13 cellular contexts compared by ENCODE assay signal in the genomic region with DNA sequence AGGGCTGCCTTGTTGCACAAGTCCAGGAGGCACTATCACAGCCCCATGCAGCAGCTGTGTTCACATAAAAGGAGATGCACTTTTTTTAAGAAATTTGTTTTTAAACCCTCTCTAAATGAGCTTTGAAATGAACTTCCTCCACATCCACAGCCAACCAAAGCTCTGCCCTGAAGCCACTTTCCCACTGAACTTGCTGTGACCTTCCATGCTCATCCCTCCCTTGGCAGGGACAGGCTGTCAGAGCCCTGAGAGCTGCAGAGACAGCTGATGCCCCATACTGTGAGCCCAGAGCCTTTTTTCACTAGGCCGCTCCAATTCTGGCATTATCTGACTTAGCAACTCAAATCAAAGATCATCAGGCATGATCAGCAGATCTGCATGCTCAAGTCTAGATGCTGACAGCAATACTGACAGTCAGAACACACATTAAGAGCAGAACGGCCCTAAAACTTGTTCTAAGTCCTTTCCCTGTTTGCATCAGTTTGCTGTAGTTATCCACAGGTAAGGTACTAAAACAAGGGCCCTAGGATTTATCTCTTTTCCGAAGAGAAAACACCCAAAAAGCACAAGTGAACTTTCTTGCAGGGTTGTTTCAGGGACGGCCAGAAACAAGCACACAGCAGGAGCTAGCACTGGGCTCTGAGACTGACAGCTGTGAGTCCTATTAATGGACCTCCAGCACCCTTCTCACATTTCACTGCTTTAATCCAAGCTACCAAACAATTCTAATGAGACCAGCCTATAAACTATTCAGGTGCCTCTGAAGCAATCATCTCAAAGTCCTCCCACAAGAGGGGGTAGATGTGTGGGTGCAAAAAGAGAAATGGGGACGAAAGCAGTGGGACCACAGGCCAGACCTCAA. TPM values are rescaled to one million over a fixed set of nuclear protein-coding genes. Genes with fewer than 3 reads are reported as not detected.
DNase-seq lines count a peak whose midpoint lies in the region; ATAC-seq and TF ChIP-seq lines count a peak whose summit lies in the region.
"Had no signal": no experiment of that assay in that cellular context is flagged by ENCODE, and none has a peak within 500 bp of the region (broad histone marks: within the 10 kb centered on the region; RNA-seq: fewer than 3 reads in every experiment).

No MANE protein-coding gene starts in this region.

- no peaks in the 10 kb centered on the region for H3K27me3 Mint-ChIP-seq in CD8-positive, alpha-beta memory T cell
- H3K27me3 Mint-ChIP-seq: activated CD4-positive, alpha-beta T cell treated with anti-CD3 and anti-CD28 coated beads, Interleukin-2, amount 10 ng/mL, durations not matched to agents 24 days and 14 days; naive thymus-derived CD4-positive, alpha-beta T cell had no signal

- no peak overlapping the region for H3K4me3 Mint-ChIP-seq in CD8-positive, alpha-beta memory T cell
- H3K4me3 Mint-ChIP-seq: activated CD4-positive, alpha-beta T cell treated with anti-CD3 and anti-CD28 coated beads, Interleukin-2, amount 10 ng/mL, durations not matched to agents 24 days and 14 days had no signal

- H3K36me3 Mint-ChIP-seq in CD8-positive, alpha-beta memory T cell = peaks cover 4 to 21% (median 5%) of the 10 kb centered on the region in 3 donors

- no peaks in the 10 kb centered on the region for H3K9me3 Mint-ChIP-seq in CD8-positive, alpha-beta memory T cell
- H3K9me3 Mint-ChIP-seq: activated CD4-positive, alpha-beta T cell treated with anti-CD3 and anti-CD28 coated beads, Interleukin-2, amount 10 ng/mL, durations not matched to agents 24 days and 14 days had no signal

- ATAC-seq in HG03039 (IDR thresholded peaks at IDR 0.05; ENCODE audit: unreplicated experiment) (no peak), HG02884 (IDR thresholded peaks at IDR 0.05; ENCODE audit: unreplicated experiment) (no peak)
- ATAC-seq: naive thymus-derived CD4-positive, alpha-beta T cell had no signal

- H3K9me3 ChIP-seq in CD8-positive, alpha-beta memory T cell (ENCODE audit: low read length) = no peaks in the 10 kb centered on the region
- no peaks in the 10 kb centered on the region for H3K9me3 ChIP-seq in suprapubic skin

- no peak for TF ChIP-seq EP300 in suprapubic skin (IDR thresholded peaks at IDR 0.05)

- no peaks in the 10 kb centered on the region for H3K4me1 ChIP-seq in CD8-positive, alpha-beta memory T cell (ENCODE audit: insufficient read depth, low read length)
- peaks cover 26% of the 10 kb centered on the region for H3K4me1 ChIP-seq in suprapubic skin

- DNase-seq in CD8-positive, alpha-beta memory T cell = no peak
- DNase-seq in NCI-H146 (lab: John Stamatoyannopoulos, UW) = peak; percentile 65
- DNase-seq in brain pericyte (ENCODE audit: low read depth, low spot score) = peak; percentile 31
- peak; percentile 94 for DNase-seq in myocyte (ENCODE audit: low read depth)
- no peak for DNase-seq in suprapubic skin (ENCODE audit: low spot score in 2 of 2)
- no peak for DNase-seq in posterior cingulate gyrus
- DNase-seq: activated CD4-positive, alpha-beta T cell treated with anti-CD3 and anti-CD28 coated beads, Interleukin-2, amount 10 ng/mL, durations not matched to agents 24 days and 14 days; cerebellar nuclear complex; naive thymus-derived CD4-positive, alpha-beta T cell had no signal

- H3K36me3 ChIP-seq in CD8-positive, alpha-beta memory T cell (ENCODE audit: insufficient read depth, low read length) = no peaks in the 10 kb centered on the region
- H3K36me3 ChIP-seq in suprapubic skin = no peaks in the 10 kb centered on the region

- intact Hi-C loops in posterior cingulate gyrus (cut with DNase I) = no loop called here

- H3K27me3 ChIP-seq in CD8-positive, alpha-beta memory T cell (ENCODE audit: insufficient read depth, low read length, poor library complexity, severe bottlenecking) = no peaks in the 10 kb centered on the region
- H3K27me3 ChIP-seq in suprapubic skin = no peaks in the 10 kb centered on the region

- TF ChIP-seq CTCF in suprapubic skin (IDR thresholded peaks at IDR 0.05) = no peak

- H3K4me1 Mint-ChIP-seq in CD8-positive, alpha-beta memory T cell = peaks cover 54 to 88% (median 84%) of the 10 kb centered on the region in 3 donors

- 78% methylated on average over 5 of the region's 5 CpGs for WGBS in suprapubic skin

- CTCF ChIA-PET in CD8-positive, alpha-beta memory T cell (lab: Charles Lee) = interaction anchor here (1.5 kb wide), 1 partner anchor 11 kb away, joined by 3 read pairs; no protein-coding TSS in a partner anchor

- TF ChIP-seq POLR2A in suprapubic skin (IDR thresholded peaks at IDR 0.05) = no peak

- no peak overlapping the region for H3K4me3 ChIP-seq in CD8-positive, alpha-beta memory T cell (ENCODE audit: low read length)
- no peak overlapping the region for H3K4me3 ChIP-seq in suprapubic skin

- H3K27ac Mint-ChIP-seq in CD8-positive, alpha-beta memory T cell = peak overlapping the region in 6 of 8 donors; percentile 29 to 85 (median 53)
- H3K27ac Mint-ChIP-seq: activated CD4-positive, alpha-beta T cell treated with anti-CD3 and anti-CD28 coated beads, Interleukin-2, amount 10 ng/mL, durations not matched to agents 24 days and 14 days; activated T-helper 2 cell treated with anti-CD3 and anti-CD28 coated beads, Interferon-gamma antibody, Interleukin-2, Interleukin-4, amounts not matched to agents 10 μg/mL and 5 μg/mL and 100 μg/mL, durations not matched to agents 14 hours and 24 hours and 36 hours had no signal

- POLR2A ChIA-PET in CD8-positive, alpha-beta memory T cell (lab: Charles Lee) = no interaction called here

- no peak overlapping the region for H3K27ac ChIP-seq in CD8-positive, alpha-beta memory T cell (ENCODE audit: low read depth, low read length)
- no peak overlapping the region for H3K27ac ChIP-seq in suprapubic skin

RNA-seq across cellular contexts. Expression of a gene that starts 34.9 kb away (rescaled TPM):
- not detected for total RNA-seq in CD8-positive, alpha-beta memory T cell
- polyA plus RNA-seq in CD8-positive, alpha-beta memory T cell = not detected
- total RNA-seq in myocyte = not detected in 2 replicates
- polyA plus RNA-seq in myocyte (2012) = not detected
- total RNA-seq in suprapubic skin = not detected
- total RNA-seq: activated CD4-positive, alpha-beta T cell treated with anti-CD3 and anti-CD28 coated beads, Interleukin-2, amount 10 ng/mL, durations not matched to agents 24 days and 14 days; activated T-helper 2 cell treated with anti-CD3 and anti-CD28 coated beads, Interferon-gamma antibody, Interleukin-2, Interleukin-4, amounts not matched to agents 10 μg/mL and 5 μg/mL and 100 μg/mL, durations not matched to agents 14 hours and 24 hours and 36 hours; naive thymus-derived CD4-positive, alpha-beta T cell; T-helper 1 cell treated with Interleukin-12 subunit alpha and Interleukin-12 subunit beta and Interleukin-4 antibody, amounts not matched to agents 30 ng/mL and 1 ng/mL, for 36 hours had no signal
- polyA plus RNA-seq: naive thymus-derived CD4-positive, alpha-beta T cell had no signal

Comparison
In these comparisons a context has a peak if more than half of its experiments do, and no peak if none do; other contexts are left out.
1. DNase-seq: peak in NCI-H146 (single experiment), brain pericyte (single experiment) and myocyte (single experiment); none in CD8-positive, alpha-beta memory T cell (0 of 5), suprapubic skin (0 of 2) and posterior cingulate gyrus (0 of 10).